ENCODE assay signal across 11 cellular contexts in the genomic region with DNA sequence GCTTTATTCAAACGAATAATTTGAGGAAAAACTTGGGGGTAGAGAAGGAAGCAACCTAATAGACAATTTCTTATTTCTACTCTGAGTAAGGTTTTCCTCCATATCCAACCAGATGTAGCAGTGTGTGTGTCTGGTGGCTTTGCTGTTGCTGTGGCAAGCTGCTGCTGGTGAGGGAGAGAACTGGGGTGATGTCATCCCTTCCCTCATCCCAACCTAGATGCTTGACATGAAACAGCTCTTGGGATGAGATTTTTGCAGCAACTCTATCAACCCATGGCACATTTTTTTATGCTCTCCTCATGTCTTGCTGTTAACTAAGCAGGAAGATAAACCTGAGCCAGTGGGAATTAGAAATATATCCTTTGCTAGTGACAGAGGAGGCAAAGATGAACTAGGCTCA.
A peak's percentile ranks its signal among the peaks of the same experiment; 100 is the strongest.
DNase-seq lines count a peak whose midpoint lies in the region; TF ChIP-seq lines count a peak whose summit lies in the region.
"Had no signal": no experiment of that assay in that cellular context is flagged by ENCODE, and none has a peak within 500 bp of the region (broad histone marks: within the 10 kb centered on the region; RNA-seq: fewer than 3 reads in every experiment).

No MANE protein-coding gene starts in this region.

- H3K4me3 Mint-ChIP-seq in MCF 10A (ENCODE audit: unreplicated experiment), result no peak overlapping the region
- H3K4me3 Mint-ChIP-seq: immature natural killer cell had no signal

- H3K27me3 ChIP-seq in breast epithelium (no peaks in the 10 kb centered on the region), liver (ENCODE audit: control insufficient read depth in 4 of 4, insufficient read depth in 4 of 4, low read length in 3 of 4) (no peaks in the 10 kb centered on the region), testis (no peaks in the 10 kb centered on the region)
- H3K27me3 ChIP-seq: dorsolateral prefrontal cortex had no signal

- TF ChIP-seq POLR2A in breast epithelium (IDR thresholded peaks at IDR 0.05) (no peak), testis (IDR thresholded peaks at IDR 0.05) (no peak)

- DNase-seq in MCF 10A (ENCODE audit: unreplicated experiment) (peak; percentile 27), breast epithelium (ENCODE audit: low spot score in 2 of 2) (no peak), epithelial cell of esophagus (ENCODE audit: low read depth) (peak; percentile 59), NCI-H2029 (lab: John Stamatoyannopoulos, UW) (no peak), testis (no peak), NCI-H1092 (lab: John Stamatoyannopoulos, UW) (no peak), HuH-7 (ENCODE audit: low spot score) (no peak)
- DNase-seq: immature natural killer cell, NCI-H446 had no signal

- H3K4me1 ChIP-seq in breast epithelium (no peaks in the 10 kb centered on the region), liver (ENCODE audit: control insufficient read depth in 4 of 4, insufficient read depth in 4 of 4, low read length in 3 of 4) (peaks cover 6 to 27% (median 18%) of the 10 kb centered on the region in 4 donors), testis (no peaks in the 10 kb centered on the region)

- intact Hi-C loops in MCF 10A (cut with micrococcal nuclease), result no loop called here
- intact Hi-C loops in breast epithelium (cut with DNase I; ENCODE audit: low total_unique reads), result no loop called here
- intact Hi-C loops in testis (cut with DNase I; ENCODE audit: low total_unique reads), result no loop called here

- no peaks in the 10 kb centered on the region for H3K9me3 Mint-ChIP-seq in MCF 10A (ENCODE audit: unreplicated experiment)

- no peaks in the 10 kb centered on the region for H3K36me3 Mint-ChIP-seq in MCF 10A (ENCODE audit: insufficient read depth, unreplicated experiment)
- H3K36me3 Mint-ChIP-seq: immature natural killer cell had no signal

- peak overlapping the region; percentile 93 for H3K27ac Mint-ChIP-seq in MCF 10A (ENCODE audit: low read depth, unreplicated experiment)
- H3K27ac Mint-ChIP-seq: immature natural killer cell had no signal

- peak in 1 of 2 donors; percentile 39 for TF ChIP-seq RAD21 in liver (IDR thresholded peaks at IDR 0.05)

- H3K36me3 ChIP-seq in breast epithelium (no peaks in the 10 kb centered on the region), liver (ENCODE audit: control insufficient read depth in 4 of 4, insufficient read depth in 3 of 4, low read depth in 1 of 4, low read length in 3 of 4) (no peaks in the 10 kb centered on the region), testis (ENCODE audit: low read depth, missing control alignments) (no peaks in the 10 kb centered on the region)

- H3K27me3 Mint-ChIP-seq in MCF 10A (ENCODE audit: insufficient read depth, unreplicated experiment), result no peaks in the 10 kb centered on the region

- H3K4me1 Mint-ChIP-seq in MCF 10A (ENCODE audit: insufficient read depth, unreplicated experiment), result peaks cover 33% of the 10 kb centered on the region
- H3K4me1 Mint-ChIP-seq: immature natural killer cell had no signal

- CTCF ChIA-PET in MCF 10A (lab: Yijun Ruan, JAX), result interaction anchor here (0.6 to 3.0 kb wide), 4 partner anchors 9 to 404 kb away, joined by 3 to 9 read pairs (median 3); no protein-coding TSS in a partner anchor

- TF ChIP-seq CTCF in MCF 10A (IDR thresholded peaks at IDR 0.05; ENCODE audit: unreplicated experiment) (no peak), breast epithelium (IDR thresholded peaks at IDR 0.05) (no peak), epithelial cell of esophagus (IDR thresholded peaks at IDR 0.05; ENCODE audit: insufficient read depth, low read depth, low read length, missing control alignments) (no peak), liver (IDR thresholded peaks at IDR 0.05; ENCODE audit: low read depth, low read length, missing input control) (no peak), testis (IDR thresholded peaks at IDR 0.05) (no peak)

- H3K9ac ChIP-seq in liver (ENCODE audit: low read depth in 1 of 2, low read length in 2 of 2), result peak overlapping the region in 1 of 2 donors; percentile 18

- H3K9me3 ChIP-seq in breast epithelium (peaks cover 0 to 7% of the 10 kb centered on the region in 2 donors), liver (ENCODE audit: control insufficient read depth in 4 of 4, low read length in 3 of 4) (peaks cover 0 to 6% (median 0%) of the 10 kb centered on the region in 4 donors), testis (no peaks in the 10 kb centered on the region)

- WGBS in liver, result 38% methylated on average over 1 of the region's 1 CpG
- 70 to 77% methylated on average over 1 of the region's 1 CpG for WGBS in testis, 2 donors

- POLR2A ChIA-PET in MCF 10A (lab: Yijun Ruan, JAX), result interaction anchor here (0.7 to 2.7 kb wide), 11 partner anchors 10 to 342 kb away, joined by 3 to 18 read pairs (median 4); partner anchors contain the start of gene ELL2

- H3K4me3 ChIP-seq in breast epithelium (no peak overlapping the region), epithelial cell of esophagus (ENCODE audit: low read length) (no peak overlapping the region), liver (ENCODE audit: low read depth in 1 of 3, low read length in 3 of 3) (no peak overlapping the region), testis (no peak overlapping the region)
- H3K4me3 ChIP-seq: dorsolateral prefrontal cortex had no signal

- no peak overlapping the region for H3K27ac ChIP-seq in breast epithelium
- H3K27ac ChIP-seq in liver (ENCODE audit: low read depth in 1 of 2, low read length in 2 of 2), result peak overlapping the region; percentile 79 to 88
- H3K27ac ChIP-seq in testis, result no peak overlapping the region

- no TSS peak for BruUV-seq in MCF 10A (replicated peaks; lab: Mats Ljungman, UMichigan)

TF ChIP-seq in liver, 16 proteins besides CTCF, POLR2A, EP300 and RAD21:
- TF ChIP-seq, protein P1, sequence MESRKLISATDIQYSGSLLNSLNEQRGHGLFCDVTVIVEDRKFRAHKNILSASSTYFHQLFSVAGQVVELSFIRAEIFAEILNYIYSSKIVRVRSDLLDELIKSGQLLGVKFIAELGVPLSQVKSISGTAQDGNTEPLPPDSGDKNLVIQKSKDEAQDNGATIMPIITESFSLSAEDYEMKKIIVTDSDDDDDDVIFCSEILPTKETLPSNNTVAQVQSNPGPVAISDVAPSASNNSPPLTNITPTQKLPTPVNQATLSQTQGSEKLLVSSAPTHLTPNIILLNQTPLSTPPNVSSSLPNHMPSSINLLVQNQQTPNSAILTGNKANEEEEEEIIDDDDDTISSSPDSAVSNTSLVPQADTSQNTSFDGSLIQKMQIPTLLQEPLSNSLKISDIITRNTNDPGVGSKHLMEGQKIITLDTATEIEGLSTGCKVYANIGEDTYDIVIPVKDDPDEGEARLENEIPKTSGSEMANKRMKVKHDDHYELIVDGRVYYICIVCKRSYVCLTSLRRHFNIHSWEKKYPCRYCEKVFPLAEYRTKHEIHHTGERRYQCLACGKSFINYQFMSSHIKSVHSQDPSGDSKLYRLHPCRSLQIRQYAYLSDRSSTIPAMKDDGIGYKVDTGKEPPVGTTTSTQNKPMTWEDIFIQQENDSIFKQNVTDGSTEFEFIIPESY (IDR thresholded peaks at IDR 0.05), result no peak
- TF ChIP-seq SP1 (IDR thresholded peaks at IDR 0.05) (no peak), JUND (IDR thresholded peaks at IDR 0.05) (peak; percentile 39 to 41)
- TF ChIP-seq, protein P2, sequence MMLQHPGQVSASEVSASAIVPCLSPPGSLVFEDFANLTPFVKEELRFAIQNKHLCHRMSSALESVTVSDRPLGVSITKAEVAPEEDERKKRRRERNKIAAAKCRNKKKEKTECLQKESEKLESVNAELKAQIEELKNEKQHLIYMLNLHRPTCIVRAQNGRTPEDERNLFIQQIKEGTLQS (IDR thresholded peaks at IDR 0.05), result peak; percentile 60

Comparison
In these comparisons a context has a peak if more than half of its experiments do, and no peak if none do; other contexts are left out.
1. DNase-seq: peak in MCF 10A (single experiment) and epithelial cell of esophagus (single experiment); none in breast epithelium (0 of 2), NCI-H2029 (single experiment), testis (single experiment), NCI-H1092 (single experiment) and HuH-7 (single experiment).
2. H3K27ac ChIP-seq: peak in liver (2 of 2); none in breast epithelium (0 of 2) and testis (0 of 2).